ENCODE assay signal across 9 cellular contexts in genomic region chr2:191635333-191636234, GRCh38. TPM values are rescaled to one million over a fixed set of nuclear protein-coding genes. Genes with fewer than 3 reads are reported as not detected.
DNase-seq lines count a peak whose midpoint lies in the region; ATAC-seq, FAIRE-seq and TF ChIP-seq lines count a peak whose summit lies in the region.
"Had no signal": no experiment of that assay in that cellular context is flagged by ENCODE, and none has a peak within 500 bp of the region (broad histone marks: within the 10 kb centered on the region; RNA-seq: fewer than 3 reads in every experiment).

No MANE protein-coding gene starts in this region.

- 86 to 90% methylated on average over 5 of the region's 5 CpGs for WGBS in upper lobe of left lung, 2 donors
- WGBS in right cardiac atrium = 75% methylated on average over 5 of the region's 5 CpGs

- H3K27ac Mint-ChIP-seq in memory B cell = peak overlapping the region; percentile 9
- H3K27ac Mint-ChIP-seq: nephron had no signal

- DNase-seq in H54 (ENCODE audit: insufficient read length, low spot score) = no peak
- DNase-seq in NCI-H226 = peak; percentile 89
- no peak for DNase-seq in memory B cell (ENCODE audit: low spot score in 2 of 2)
- DNase-seq in upper lobe of left lung = no peak
- DNase-seq in CD1c-positive myeloid dendritic cell (ENCODE audit: extremely low spot score) = no peak
- no peak for DNase-seq in stimulated activated naive CD4-positive, alpha-beta T cell (lab: John Stamatoyannopoulos, UW)
- DNase-seq in right cardiac atrium = no peak

- H3K36me3 ChIP-seq in upper lobe of left lung = no peaks in the 10 kb centered on the region

- ATAC-seq in GM18517 (IDR thresholded peaks at IDR 0.05; ENCODE audit: unreplicated experiment) (peak; percentile 91), memory B cell (ENCODE audit: low read depth) (peak; percentile 64), upper lobe of left lung (ENCODE audit: low FRiP score in 2 of 2) (no peak), right cardiac atrium (no peak)

- TF ChIP-seq CTCF in upper lobe of left lung (IDR thresholded peaks at IDR 0.05) = no peak

- H3K27ac ChIP-seq in upper lobe of left lung (no peak overlapping the region), right cardiac atrium (ENCODE audit: low read length) (no peak overlapping the region)

- no peaks in the 10 kb centered on the region for H3K27me3 Mint-ChIP-seq in memory B cell

- H3K9me3 Mint-ChIP-seq in memory B cell = no peaks in the 10 kb centered on the region
- H3K9me3 Mint-ChIP-seq: nephron had no signal

- FAIRE-seq in H54 (lab: Jason Lieb, UNC) = peak; percentile 94

- TF ChIP-seq POLR2A in H54 (IDR thresholded peaks at IDR 0.05; ENCODE audit: low read depth, low read length) (no peak), upper lobe of left lung (IDR thresholded peaks at IDR 0.05) (no peak)

- H3K4me1 Mint-ChIP-seq in memory B cell = peaks cover 26% of the 10 kb centered on the region

- no peaks in the 10 kb centered on the region for H3K9me3 ChIP-seq in upper lobe of left lung
- no peaks in the 10 kb centered on the region for H3K9me3 ChIP-seq in right cardiac atrium (ENCODE audit: control insufficient read depth, low read length)

- no peak for TF ChIP-seq EP300 in upper lobe of left lung (IDR thresholded peaks at IDR 0.05)

- no peaks in the 10 kb centered on the region for H3K36me3 Mint-ChIP-seq in memory B cell

- H3K4me3 ChIP-seq in upper lobe of left lung (no peak overlapping the region), right cardiac atrium (ENCODE audit: low read length) (no peak overlapping the region)

- H3K27me3 ChIP-seq in upper lobe of left lung (no peaks in the 10 kb centered on the region), right cardiac atrium (ENCODE audit: control insufficient read depth, insufficient read depth) (no peaks in the 10 kb centered on the region)

- intact Hi-C loops in right cardiac atrium (cut with DNase I) = no loop called here

- H3K4me3 Mint-ChIP-seq in memory B cell = no peak overlapping the region
- H3K4me3 Mint-ChIP-seq: nephron had no signal

- H3K4me1 ChIP-seq in upper lobe of left lung = peaks cover 24 to 32% (median 29%) of the 10 kb centered on the region in 4 donors
- peaks cover 2% of the 10 kb centered on the region for H3K4me1 ChIP-seq in right cardiac atrium (ENCODE audit: control insufficient read depth, insufficient read depth, low read length)

RNA-seq across cellular contexts. Expression of gene NABP1, which starts 42.4 kb away (rescaled TPM):
- total RNA-seq in upper lobe of left lung = 100 to 1,000 TPM in 1 of 6 donors, 10 to 100 TPM in 5; 35.7 to 137 (median 46.9) TPM
- total RNA-seq in right cardiac atrium = 10 to 100 TPM in 1 of 4 donors, 1 to 10 TPM in 3; 4.7 to 11.1 (median 8.4) TPM
- polyA plus RNA-seq in right cardiac atrium = 4.6 TPM

Comparison
In these comparisons a context has a peak if more than half of its experiments do, and no peak if none do; other contexts are left out.
1. ATAC-seq: peak in GM18517 (single experiment) and memory B cell (single experiment); none in upper lobe of left lung (0 of 2) and right cardiac atrium (0 of 2).